In the genomic region with DNA sequence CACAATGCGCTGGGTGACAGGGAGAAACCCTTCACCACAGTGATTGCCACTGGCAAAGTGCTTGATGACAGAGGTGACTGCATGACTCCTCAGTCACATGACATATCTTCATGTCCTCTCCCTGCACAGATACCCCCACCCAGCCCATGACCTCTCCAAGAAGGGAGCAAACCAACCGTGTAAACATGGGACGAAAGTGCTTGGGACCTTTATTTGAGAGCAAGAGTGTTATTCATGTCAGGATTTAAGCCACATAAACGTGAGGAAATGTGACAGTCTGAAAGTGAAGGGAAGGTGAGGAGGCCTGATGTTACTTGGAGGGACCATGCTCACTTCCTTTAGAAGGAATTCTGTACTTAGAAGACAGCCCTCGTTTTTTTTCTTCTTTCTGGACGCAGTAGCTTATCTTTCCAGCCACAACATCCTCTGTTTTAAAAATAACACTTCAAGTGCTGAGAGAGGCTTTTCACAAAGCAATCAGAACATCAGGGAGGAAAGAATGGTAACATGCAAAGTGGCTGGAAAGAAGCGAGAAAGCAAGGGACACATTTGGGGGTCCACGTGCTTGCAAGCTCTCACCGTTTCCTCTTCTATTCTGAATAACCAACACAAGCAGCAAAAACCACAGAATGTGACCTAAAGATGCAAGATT, we compare ENCODE assay signal across 12 cellular contexts. TPM values are rescaled to one million over a fixed set of nuclear protein-coding genes. Genes with fewer than 3 reads are reported as not detected.
A peak's percentile ranks its signal among the peaks of the same experiment; 100 is the strongest.
DNase-seq lines count a peak whose midpoint lies in the region; ATAC-seq and TF ChIP-seq lines count a peak whose summit lies in the region.
"Had no signal": no experiment of that assay in that cellular context is flagged by ENCODE, and none has a peak within 500 bp of the region (broad histone marks: within the 10 kb centered on the region; RNA-seq: fewer than 3 reads in every experiment).

No MANE protein-coding gene starts in this region.

- no peaks in the 10 kb centered on the region for H3K36me3 Mint-ChIP-seq in glutamatergic neuron (ENCODE audit: unreplicated experiment)

- H3K9me2 ChIP-seq in DOHH2 (replicated peaks; ENCODE audit: control insufficient read depth, low read length) (no peaks in the 10 kb centered on the region), SU-DHL-6 (replicated peaks; ENCODE audit: insufficient read depth, low read length) (no peaks in the 10 kb centered on the region)

- H3K79me2 ChIP-seq in DOHH2 (ENCODE audit: control insufficient read depth, low read length), result peaks cover 12% of the 10 kb centered on the region
- H3K79me2 ChIP-seq in SU-DHL-6 (ENCODE audit: insufficient read depth, low read length), result peaks cover 3% of the 10 kb centered on the region; the same call in 1 of the 2 replicates

- H3K4me3 Mint-ChIP-seq in glutamatergic neuron (ENCODE audit: unreplicated experiment), result no peak overlapping the region
- H3K4me3 Mint-ChIP-seq: T-helper 1 cell treated with Interleukin-12 subunit alpha and Interleukin-12 subunit beta and Interleukin-4 antibody, amounts not matched to agents 30 μg/mL and 1 μg/mL, for 36 hours had no signal

- intact Hi-C loops in left colon (cut with DNase I, micrococcal nuclease), result no loop called here

- peak overlapping the region; percentile 61 for H3K4me3 ChIP-seq in DOHH2 (ENCODE audit: low read length)
- H3K4me3 ChIP-seq in SU-DHL-6 (ENCODE audit: insufficient read depth, low read length, poor library complexity, severe bottlenecking), result no peak overlapping the region

- no peak overlapping the region for H2AFZ ChIP-seq in SU-DHL-6 (ENCODE audit: low read depth, low read length, severe bottlenecking)

- H3K9ac ChIP-seq in SU-DHL-6 (ENCODE audit: low read length), result peak overlapping the region; percentile 25; the same call in 1 of the 2 replicates

- no peaks in the 10 kb centered on the region for H3K9me3 ChIP-seq in DOHH2 (ENCODE audit: control insufficient read depth, insufficient read depth, low read length)
- H3K9me3 ChIP-seq in SU-DHL-6 (ENCODE audit: insufficient read depth, low read length), result no peaks in the 10 kb centered on the region

- no peak for ATAC-seq in left colon

- H4K20me1 ChIP-seq in DOHH2 (ENCODE audit: control insufficient read depth, insufficient read depth, low read depth, low read length) (no peaks in the 10 kb centered on the region), SU-DHL-6 (ENCODE audit: low read depth, low read length) (no peaks in the 10 kb centered on the region)

- H3F3A ChIP-seq in DOHH2 (ENCODE audit: control insufficient read depth, insufficient read depth), result peaks cover 34% of the 10 kb centered on the region
- peaks cover 34% of the 10 kb centered on the region for H3F3A ChIP-seq in SU-DHL-6 (ENCODE audit: insufficient read depth)

- peaks cover 56% of the 10 kb centered on the region for H3K4me1 ChIP-seq in DOHH2 (ENCODE audit: control insufficient read depth, low read length)

- peaks cover 2% of the 10 kb centered on the region for H3K4me1 Mint-ChIP-seq in glutamatergic neuron (ENCODE audit: low read depth, unreplicated experiment)

- H3K36me3 ChIP-seq in DOHH2 (ENCODE audit: control insufficient read depth, low read length) (peaks cover 65% of the 10 kb centered on the region), SU-DHL-6 (ENCODE audit: low read length) (peaks cover 24% of the 10 kb centered on the region)

- no peaks in the 10 kb centered on the region for H3K9me3 Mint-ChIP-seq in glutamatergic neuron (ENCODE audit: unreplicated experiment)
- H3K9me3 Mint-ChIP-seq: T-helper 1 cell treated with Interleukin-12 subunit alpha and Interleukin-12 subunit beta and Interleukin-4 antibody, amounts not matched to agents 30 μg/mL and 1 μg/mL, for 36 hours had no signal

- H3K27me3 ChIP-seq in DOHH2 (ENCODE audit: control insufficient read depth, low read length) (no peaks in the 10 kb centered on the region), SU-DHL-6 (ENCODE audit: low read length) (no peaks in the 10 kb centered on the region)

- peak overlapping the region; percentile 34 for H3K27ac Mint-ChIP-seq in glutamatergic neuron (ENCODE audit: unreplicated experiment)
- H3K27ac Mint-ChIP-seq: T-helper 1 cell treated with Interleukin-12 subunit alpha and Interleukin-12 subunit beta and Interleukin-4 antibody, amounts not matched to agents 30 μg/mL and 1 μg/mL, for 36 hours had no signal

- H3K27ac ChIP-seq in DOHH2 (ENCODE audit: low read depth, low read length) (peak overlapping the region; percentile 89), SU-DHL-6 (ENCODE audit: low read depth, low read length) (peak overlapping the region; percentile 74)

- peaks cover 3% of the 10 kb centered on the region for H3K27me3 Mint-ChIP-seq in glutamatergic neuron (ENCODE audit: unreplicated experiment)

- TF ChIP-seq CTCF in DOHH2 (IDR thresholded peaks at IDR 0.05; ENCODE audit: low read depth, low read length, poor library complexity, severe bottlenecking) (no peak), SU-DHL-6 (IDR thresholded peaks at IDR 0.05; ENCODE audit: insufficient read depth, low read length, poor library complexity, severe bottlenecking) (no peak), glutamatergic neuron (IDR thresholded peaks at IDR 0.05; ENCODE audit: partially characterized antibody, unreplicated experiment) (no peak)

- H3K4me2 ChIP-seq in DOHH2 (ENCODE audit: low read length), result peak overlapping the region; percentile 77
- peak overlapping the region; percentile 30 for H3K4me2 ChIP-seq in SU-DHL-6 (ENCODE audit: low read depth, low read length, poor library complexity, severe bottlenecking)

- DNase-seq in glutamatergic neuron (no peak), pulmonary artery endothelial cell (ENCODE audit: low read depth, low spot score) (peak; percentile 46), NCI-H1436 (lab: John Stamatoyannopoulos, UW) (no peak), left colon (no peak), SHP77 treated with DMSO at 0.1 percent for 48 hours (lab: John Stamatoyannopoulos, UW) (no peak)
- no peak for DNase-seq in NK-92 treated with Interleukin-12 subunit alpha and Interleukin-12 subunit beta, amount 100 ng/mL, for 24 hours (lab: John Stamatoyannopoulos, UW)

RNA-seq across cellular contexts. Expression of gene EPS15L1, which starts 35.6 kb away (rescaled TPM):
- total RNA-seq in glutamatergic neuron (ENCODE audit: unreplicated experiment) (84.9 TPM), pulmonary artery endothelial cell (8.0 and 10.8 TPM in 2 replicates), left colon (10 to 100 TPM; 33.4 to 41.1 TPM)

RNA-seq across cellular contexts. Expression of gene CALR3, which starts 59.8 kb away (rescaled TPM):
- total RNA-seq in glutamatergic neuron (ENCODE audit: unreplicated experiment), result not detected
- total RNA-seq in pulmonary artery endothelial cell, result not detected in 2 replicates
- not detected for total RNA-seq in left colon
- total RNA-seq: cerebellum, LHCN-M2, mononuclear cell had no signal
